12 cellular contexts compared by ENCODE assay signal in the genomic region with DNA sequence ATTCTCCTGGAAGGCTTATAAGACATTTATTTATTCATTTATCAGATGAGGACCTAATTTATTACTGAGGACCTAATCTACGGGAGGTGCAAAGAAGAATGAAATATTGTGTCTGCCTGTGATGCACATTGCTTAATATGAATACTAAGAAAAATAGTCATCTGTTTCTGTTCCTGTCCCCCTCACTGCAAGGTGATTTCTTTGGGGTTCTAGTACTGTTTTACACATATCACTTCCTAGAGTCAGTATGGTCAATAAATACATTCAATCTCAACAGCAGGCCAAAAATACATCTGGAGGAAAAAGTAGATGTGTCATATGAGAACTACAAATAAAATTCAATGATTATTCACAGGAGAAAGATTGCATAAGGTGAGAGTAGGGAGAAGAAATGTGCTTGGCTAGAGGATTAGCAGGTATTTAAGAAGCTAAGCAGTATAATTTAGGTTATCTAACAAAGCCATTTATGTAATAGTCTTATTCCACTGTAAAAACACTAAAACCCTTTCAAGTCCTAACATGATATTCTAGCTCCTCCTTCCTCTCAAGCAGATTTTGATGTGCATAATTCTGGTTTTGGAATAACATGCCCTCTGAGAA. TPM values are rescaled to one million over a fixed set of nuclear protein-coding genes. Genes with fewer than 3 reads are reported as not detected.
DNase-seq lines count a peak whose midpoint lies in the region; ATAC-seq and TF ChIP-seq lines count a peak whose summit lies in the region.
"Had no signal": no experiment of that assay in that cellular context is flagged by ENCODE, and none has a peak within 500 bp of the region (broad histone marks: within the 10 kb centered on the region; RNA-seq: fewer than 3 reads in every experiment).

No MANE protein-coding gene starts in this region.

- DNase-seq in CD14-positive monocyte (ENCODE audit: low spot score) (no peak), epithelial cell of esophagus (ENCODE audit: low read depth) (peak; percentile 7), HuH-7 (ENCODE audit: low spot score) (no peak), NK-92 (lab: John Stamatoyannopoulos, UW; ENCODE audit: unreplicated experiment) (no peak)
- no peak for DNase-seq in activated effector memory CD4-positive, alpha-beta T cell treated with anti-CD3 and anti-CD28 coated beads, Interleukin-2, amount 50 U/mL, for 16 hours
- DNase-seq: mammary epithelial cell; NCI-H1694; stimulated activated CD4-positive, alpha-beta T cell treated with anti-CD3 and anti-CD28 coated beads, Interleukin-4, amount 100 ng/mL, for 4 hours; T-helper 9 cell had no signal

- 0 out of 2 replicates have a peak, but pooled peaks cover 5% of the 10 kb centered on the region for H3K9me3 ChIP-seq in OCI-LY3 (ENCODE audit: insufficient read depth, low read length)

- intact Hi-C loops in CD14-positive monocyte (cut with micrococcal nuclease): loop anchor here (5.0 to 10.0 kb wide), 4 partner anchors 47 to 143 kb away; partner anchors contain the start of gene SAMSN1 (in 1 of the 2)

- peaks cover 38% of the 10 kb centered on the region for H3K4me1 Mint-ChIP-seq in CD14-positive monocyte

- no peaks in the 10 kb centered on the region for H4K20me1 ChIP-seq in OCI-LY3 (ENCODE audit: insufficient read depth, low read length)

- TF ChIP-seq CTCF in CD14-positive monocyte (IDR thresholded peaks at IDR 0.05) (no peak), OCI-LY3 (IDR thresholded peaks at IDR 0.05; ENCODE audit: low read depth, low read length) (no peak), epithelial cell of esophagus (IDR thresholded peaks at IDR 0.05; ENCODE audit: insufficient read depth, low read depth, low read length, missing control alignments) (no peak)

- H3K4me3 ChIP-seq in OCI-LY3 (ENCODE audit: low read length) (no peak overlapping the region), epithelial cell of esophagus (ENCODE audit: low read length) (no peak overlapping the region)

- no peaks in the 10 kb centered on the region for H3K79me2 ChIP-seq in OCI-LY3 (ENCODE audit: low read length)

- ATAC-seq in GM18867 (IDR thresholded peaks at IDR 0.05; ENCODE audit: unreplicated experiment): peak; percentile 37
- ATAC-seq in HG02852 (IDR thresholded peaks at IDR 0.05; ENCODE audit: unreplicated experiment): no peak

- H3K27ac Mint-ChIP-seq in CD14-positive monocyte: peak overlapping the region; percentile 91 to 99 (median 97)

- H3K27me3 ChIP-seq in OCI-LY3 (ENCODE audit: low read depth, low read length): no peaks in the 10 kb centered on the region

- peaks cover 0 to 8% (median 2%) of the 10 kb centered on the region in 7 donors for H3K9me3 Mint-ChIP-seq in CD14-positive monocyte

- peak overlapping the region; percentile 38 for H3K4me2 ChIP-seq in OCI-LY3 (ENCODE audit: low read length)

- H2AFZ ChIP-seq in OCI-LY3 (ENCODE audit: low read depth, low read length): 0 out of 2 replicates have a peak overlapping the region, but pooled peaks have one; percentile 29

- peak overlapping the region in 1 of 2 donors; percentile 22 for H3K4me3 Mint-ChIP-seq in CD14-positive monocyte

- H3K27me3 Mint-ChIP-seq in CD14-positive monocyte (ENCODE audit: low read depth in 3 of 3): no peaks in the 10 kb centered on the region

- no peaks in the 10 kb centered on the region for H3K36me3 Mint-ChIP-seq in CD14-positive monocyte

- H3K4me1 ChIP-seq in OCI-LY3 (ENCODE audit: low read length): peaks cover 37% of the 10 kb centered on the region

- H3K9ac ChIP-seq in OCI-LY3 (ENCODE audit: low read length): peak overlapping the region; percentile 12; the same call in 1 of the 2 replicates

- H3K27ac ChIP-seq in OCI-LY3 (ENCODE audit: low read length): peak overlapping the region; percentile 81

- H3K36me3 ChIP-seq in OCI-LY3 (replicated peaks; ENCODE audit: low read depth, low read length): no peaks in the 10 kb centered on the region

RNA-seq across cellular contexts. Expression of gene SAMSN1, which starts 45.3 kb away (rescaled TPM):
- 10 to 100 TPM; 31.0 to 38.6 TPM for polyA plus RNA-seq in CD14-positive monocyte
- polyA plus RNA-seq: mammary epithelial cell had no signal
